In the genomic region with DNA sequence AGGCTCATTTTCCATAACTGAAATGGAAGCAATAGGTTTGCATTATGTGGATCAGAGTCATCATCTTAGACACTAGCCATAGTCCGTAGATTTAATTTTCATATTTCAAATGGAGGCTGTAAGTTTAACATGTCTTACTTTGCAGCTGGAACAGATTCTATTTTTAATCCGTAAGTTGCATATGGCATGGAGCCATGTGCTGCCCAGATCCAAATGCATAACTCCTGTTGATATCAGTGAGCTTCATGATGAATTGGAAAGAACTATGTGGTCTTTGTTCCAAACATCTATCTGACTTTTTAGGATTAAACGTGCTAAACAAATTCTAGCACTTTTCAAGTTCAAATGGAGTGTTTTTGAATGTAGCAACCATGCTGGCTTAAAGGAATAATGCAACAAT, we compare ENCODE assay signal across 22 cellular contexts. TPM values are rescaled to one million over a fixed set of nuclear protein-coding genes. Genes with fewer than 3 reads are reported as not detected.
"Had no signal": no experiment of that assay in that cellular context is flagged by ENCODE, and none has a peak within 500 bp of the region (broad histone marks: within the 10 kb centered on the region; RNA-seq: fewer than 3 reads in every experiment).

No MANE protein-coding gene starts in this region.

- H3K9me3 Mint-ChIP-seq: stimulated activated naive CD8-positive, alpha-beta T cell treated with anti-CD3 and anti-CD28 coated beads, Interleukin-15, amount 100 ng/mL, for 72 hours had no signal

- H3K27me3 ChIP-seq: foreskin keratinocyte, neutrophil, pancreas, testis, upper lobe of right lung had no signal

- H3K27ac ChIP-seq: epithelial cell of prostate, foreskin keratinocyte, neutrophil, skin epidermis, testis, upper lobe of right lung, WERI-Rb-1 had no signal

- H3K36me3 Mint-ChIP-seq: activated naive CD4-positive, alpha-beta T cell treated with anti-CD3 and anti-CD28 coated beads, Interleukin-2, amount 50 U/mL, for 72 hours; memory B cell; naive thymus-derived CD4-positive, alpha-beta T cell had no signal

- H3K36me3 ChIP-seq: neutrophil, upper lobe of right lung had no signal

- H3K4me1 Mint-ChIP-seq: memory B cell; stimulated activated naive CD8-positive, alpha-beta T cell treated with anti-CD3 and anti-CD28 coated beads, Interleukin-15, amount 100 ng/mL, for 72 hours had no signal

- H3K9me3 ChIP-seq: mucosa of descending colon, neutrophil, pancreas, testis, upper lobe of right lung had no signal

- H3K4me3 ChIP-seq: mucosa of descending colon, pancreas, skin epidermis, testis, upper lobe of right lung had no signal

- H3K27ac Mint-ChIP-seq: activated naive CD4-positive, alpha-beta T cell treated with anti-CD3 and anti-CD28 coated beads, Interleukin-2, amount 50 U/mL, for 72 hours; endodermal cell; memory B cell; naive thymus-derived CD4-positive, alpha-beta T cell; stimulated activated naive CD8-positive, alpha-beta T cell treated with anti-CD3 and anti-CD28 coated beads, Interleukin-15, amount 100 ng/mL, for 72 hours had no signal

- H3K27me3 Mint-ChIP-seq: stimulated activated naive CD8-positive, alpha-beta T cell treated with anti-CD3 and anti-CD28 coated beads, Interleukin-15, amount 100 ng/mL, for 72 hours had no signal

- H3K4me3 Mint-ChIP-seq: endodermal cell; memory B cell; naive thymus-derived CD4-positive, alpha-beta T cell; stimulated activated naive CD8-positive, alpha-beta T cell treated with anti-CD3 and anti-CD28 coated beads, Interleukin-15, amount 100 ng/mL, for 72 hours had no signal

- DNase-seq: activated CD4-positive, alpha-beta T cell treated with anti-CD3 and anti-CD28 coated beads for 1 hour; activated CD8-positive, alpha-beta memory T cell treated with anti-CD3 and anti-CD28 coated beads for 24 hours; activated gamma-delta T cell; central memory CD4-positive, alpha-beta T cell; endodermal cell; glutamatergic neuron; kidney; naive thymus-derived CD4-positive, alpha-beta T cell; pancreas; stimulated activated naive CD8-positive, alpha-beta T cell treated with anti-CD3 and anti-CD28 coated beads, Interleukin-15, amount 100 ng/mL, for 72 hours; SW 1271; testis; upper lobe of right lung; WERI-Rb-1 had no signal

RNA-seq across cellular contexts. Expression of gene MEIS1, which starts 43.4 kb away (rescaled TPM):
- total RNA-seq: activated naive CD4-positive, alpha-beta T cell treated with anti-CD3 and anti-CD28 coated beads, Interleukin-2, amount 50 U/mL, for 72 hours; T-helper 2 cell treated with Interferon-gamma antibody and Interleukin-4, amounts not matched to agents 100 ng/mL and 5 ng/mL, for 36 hours had no signal
- polyA plus RNA-seq: naive thymus-derived CD4-positive, alpha-beta T cell had no signal
